In the genomic region with DNA sequence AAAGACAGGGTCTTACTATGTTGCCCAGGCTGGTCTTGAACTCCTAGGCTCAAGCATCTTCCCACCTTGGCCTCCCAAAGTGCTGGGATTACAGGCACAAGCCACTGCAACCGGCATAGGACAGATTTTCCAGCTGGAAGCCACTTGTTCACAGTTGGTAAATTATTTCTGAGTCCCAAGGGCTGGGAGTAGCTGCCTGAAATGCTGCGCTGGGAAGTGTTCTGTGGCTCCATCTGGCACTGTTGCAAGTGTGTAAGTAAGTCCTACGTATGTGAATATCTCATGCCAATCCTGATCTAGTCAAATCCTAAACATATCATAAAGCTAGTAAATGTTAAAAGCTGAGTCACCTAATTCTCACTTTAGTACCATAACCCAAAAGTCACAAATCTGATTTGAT, we compare ENCODE assay signal across 25 cellular contexts. TPM values are rescaled to one million over a fixed set of nuclear protein-coding genes. Genes with fewer than 3 reads are reported as not detected.
DNase-seq lines count a peak whose midpoint lies in the region; ATAC-seq, FAIRE-seq and TF ChIP-seq lines count a peak whose summit lies in the region.
"Had no signal": no experiment of that assay in that cellular context is flagged by ENCODE, and none has a peak within 500 bp of the region (broad histone marks: within the 10 kb centered on the region; RNA-seq: fewer than 3 reads in every experiment).

No MANE protein-coding gene starts in this region.

- peaks cover 52% of the 10 kb centered on the region for H3K36me3 ChIP-seq in IMR-90 (ENCODE audit: control insufficient read depth, insufficient read depth, low read length)
- H3K36me3 ChIP-seq in K562 (ENCODE audit: control insufficient read depth, insufficient read depth, low read length) = peaks cover 81% of the 10 kb centered on the region
- peaks cover 50 to 61% of the 10 kb centered on the region in 2 experiments for H3K36me3 ChIP-seq in trophoblast cell (ENCODE audit: control insufficient read depth in 1 of 2, insufficient read depth in 2 of 2, low read length in 2 of 2)
- peaks cover 75% of the 10 kb centered on the region for H3K36me3 ChIP-seq in suprapubic skin

- peaks cover 20% of the 10 kb centered on the region for H3K4me1 Mint-ChIP-seq in activated CD4-positive, alpha-beta memory T cell treated with anti-CD3 and anti-CD28 coated beads for 36 hours (ENCODE audit: low read depth)
- peaks cover 17% of the 10 kb centered on the region for H3K4me1 Mint-ChIP-seq in activated CD4-positive, alpha-beta memory T cell treated with anti-CD3 and anti-CD28 coated beads, Interleukin-2, amount 10 ng/mL, durations not matched to agents 7 days and 5 days

- no peak overlapping the region for H2BK120ac ChIP-seq in IMR-90 (ENCODE audit: low read depth, low read length)
- no peak overlapping the region for H2BK120ac ChIP-seq in trophoblast cell (ENCODE audit: insufficient read depth, low read length, poor library complexity)

- BruUV-seq in IMR-90 (replicated peaks; lab: Mats Ljungman, UMichigan) (no TSS peak), K562 (replicated peaks; lab: Mats Ljungman, UMichigan) (TSS peak; percentile 27)

- no peak overlapping the region for H3K18ac ChIP-seq in IMR-90 (ENCODE audit: low read depth, low read length)
- no peak overlapping the region for H3K18ac ChIP-seq in trophoblast cell (ENCODE audit: low read length)

- no peak overlapping the region for H4K12ac ChIP-seq in trophoblast cell (ENCODE audit: low read depth, low read length)

- in situ Hi-C loops in IMR-90 (cut with MboI; ENCODE audit: low sequenced_read_pairs) = no loop called here
- in situ Hi-C loops in K562 (cut with MboI) = no loop called here

- H2AFZ ChIP-seq in IMR-90 (replicated peaks; ENCODE audit: low read length, poor library complexity) (no peak overlapping the region), K562 (ENCODE audit: low read depth, low read length) (no peak overlapping the region), trophoblast cell (ENCODE audit: insufficient read depth, low read length, poor library complexity) (no peak overlapping the region)

- H3K4me3 ChIP-seq in IMR-90 (ENCODE audit: insufficient read depth, low read depth, low read length) = no peak overlapping the region
- no peak overlapping the region for H3K4me3 ChIP-seq in K562
- no peak overlapping the region for H3K4me3 ChIP-seq in trophoblast cell (ENCODE audit: low read depth, low read length)
- no peak overlapping the region for H3K4me3 ChIP-seq in suprapubic skin
- H3K4me3 ChIP-seq: BLaER1, body of pancreas, heart left ventricle, skin epidermis had no signal

- H3K79me2 ChIP-seq in K562 (ENCODE audit: control insufficient read depth, insufficient read depth, low read length) (peaks cover 61% of the 10 kb centered on the region), trophoblast cell (ENCODE audit: control insufficient read depth, insufficient read depth, low read length, poor library complexity) (peaks cover 1% of the 10 kb centered on the region)

- CTCF ChIA-PET in activated CD4-positive, alpha-beta memory T cell treated with anti-CD3 and anti-CD28 coated beads for 36 hours (lab: Charles Lee) = interaction anchor here (0.7 to 1.4 kb wide), 5 partner anchors 10 to 20 kb away, joined by 3 to 7 read pairs (median 3); no protein-coding TSS in a partner anchor
- CTCF ChIA-PET in activated CD4-positive, alpha-beta memory T cell treated with anti-CD3 and anti-CD28 coated beads, Interleukin-2, amount 10 ng/mL, durations not matched to agents 7 days and 5 days (lab: Charles Lee) = interaction anchor here (1.0 to 1.4 kb wide), 4 partner anchors 10 to 92 kb away, joined by 3 to 6 read pairs (median 4); no protein-coding TSS in a partner anchor
- CTCF ChIA-PET in IMR-90 (lab: Yijun Ruan, JAX) (interaction anchor here (0.6 kb wide), 1 partner anchor 9 kb away, joined by 3 read pairs; no protein-coding TSS in a partner anchor), K562 (lab: Yijun Ruan, JAX; ENCODE audit: low intra/inter-chr PET ratio) (no interaction called here)

- H3K4ac ChIP-seq in IMR-90 (ENCODE audit: low read depth, low read length) (no peak overlapping the region), trophoblast cell (ENCODE audit: low read depth, low read length) (peak overlapping the region; percentile 47)

- H3K4me1 ChIP-seq in IMR-90 (ENCODE audit: control insufficient read depth, insufficient read depth, low read length) (no peaks in the 10 kb centered on the region), K562 (replicated peaks in 1 of 2; ENCODE audit: control insufficient read depth in 2 of 2, insufficient read depth in 2 of 2, low read length in 2 of 2) (no peaks in the 10 kb centered on the region; a peak in 1 of 5 replicates), trophoblast cell (ENCODE audit: control insufficient read depth in 1 of 2, insufficient read depth in 2 of 2, low read length in 2 of 2) (no peaks in the 10 kb centered on the region), suprapubic skin (no peaks in the 10 kb centered on the region)
- H3K4me1 ChIP-seq: BLaER1 had no signal

- no peak overlapping the region for H3K9ac ChIP-seq in IMR-90 (ENCODE audit: low read depth, low read length)
- no peak overlapping the region for H3K9ac ChIP-seq in K562 (ENCODE audit: insufficient read depth in 1 of 2, low read depth in 2 of 2, low read length in 2 of 2)
- H3K9ac ChIP-seq in trophoblast cell (ENCODE audit: low read length) = no peak overlapping the region
- H3K9ac ChIP-seq: BLaER1 had no signal

- H3K9me3 ChIP-seq in IMR-90 (ENCODE audit: control insufficient read depth, insufficient read depth, low read length) = no peaks in the 10 kb centered on the region
- H3K9me3 ChIP-seq in K562 (replicated peaks; ENCODE audit: control insufficient read depth, insufficient read depth, low read depth, low read length) = no peaks in the 10 kb centered on the region
- no peaks in the 10 kb centered on the region for H3K9me3 ChIP-seq in trophoblast cell (ENCODE audit: insufficient read depth, low read depth, low read length)
- H3K9me3 ChIP-seq in suprapubic skin = no peaks in the 10 kb centered on the region
- H3K9me3 ChIP-seq: BLaER1, body of pancreas, heart left ventricle had no signal

- TF ChIP-seq EP300 in K562 (IDR thresholded peaks at IDR 0.05; ENCODE audit: low read length) (no peak), suprapubic skin (IDR thresholded peaks at IDR 0.05) (no peak)

- H2BK15ac ChIP-seq in IMR-90 (ENCODE audit: low read depth, low read length) = no peak overlapping the region

- H4K20me1 ChIP-seq in IMR-90 (ENCODE audit: insufficient read depth, low read length) (peaks cover 73% of the 10 kb centered on the region), K562 (replicated peaks; ENCODE audit: control insufficient read depth, insufficient read depth, low read length) (no peaks in the 10 kb centered on the region)

- no peak overlapping the region for H4K5ac ChIP-seq in IMR-90 (ENCODE audit: low read depth, low read length)

- H3K27me3 ChIP-seq in IMR-90 (ENCODE audit: control insufficient read depth, insufficient read depth, low read length) = no peaks in the 10 kb centered on the region
- no peaks in the 10 kb centered on the region for H3K27me3 ChIP-seq in K562 (ENCODE audit: control insufficient read depth in 2 of 2, insufficient read depth in 2 of 2, low read length in 2 of 2)
- H3K27me3 ChIP-seq in trophoblast cell (ENCODE audit: insufficient read depth, low read length) = no peaks in the 10 kb centered on the region
- H3K27me3 ChIP-seq in suprapubic skin = no peaks in the 10 kb centered on the region
- H3K27me3 ChIP-seq: BLaER1, body of pancreas, heart left ventricle had no signal

- H2BK20ac ChIP-seq in IMR-90 (ENCODE audit: low read depth, low read length) = no peak overlapping the region

- H3K4me2 ChIP-seq in IMR-90 (ENCODE audit: low read depth, low read length) (no peak overlapping the region), K562 (ENCODE audit: insufficient read depth, low read length) (no peak overlapping the region), trophoblast cell (ENCODE audit: low read length) (no peak overlapping the region)
- H3K4me2 ChIP-seq: BLaER1 had no signal

- 57% methylated on average over 1 of the region's 3 CpGs; no CpG with 5 or more reads in 1 of the 2 experiments for WGBS in IMR-90 (ENCODE audit: extremely low coverage in 2 of 2, insufficient read length in 1 of 2), 2 experiments
- WGBS in K562 (ENCODE audit: insufficient coverage, low coverage, missing lambda C conversion rate) = 96% methylated on average over 3 of the region's 3 CpGs
- whole genome bisulfite sequencing in trophoblast cell (ENCODE audit: extremely low coverage, insufficient coverage, insufficient read length) = no CpG with 5 or more reads among the region's 3 CpGs
- WGBS in suprapubic skin = 58% methylated on average over 3 of the region's 3 CpGs

- no peak overlapping the region for H2BK12ac ChIP-seq in trophoblast cell (ENCODE audit: low read length)

- H3K27ac Mint-ChIP-seq in activated CD4-positive, alpha-beta memory T cell treated with anti-CD3 and anti-CD28 coated beads for 36 hours = peak overlapping the region; percentile 69
- H3K27ac Mint-ChIP-seq in activated CD4-positive, alpha-beta memory T cell treated with anti-CD3 and anti-CD28 coated beads, Interleukin-2, amount 10 ng/mL, durations not matched to agents 7 days and 5 days = no peak overlapping the region
- H3K27ac Mint-ChIP-seq: activated CD8-positive, alpha-beta T cell treated with anti-CD3 and anti-CD28 coated beads, Interleukin-2, amount 10 ng/mL, durations not matched to agents 7 days and 5 days; T-helper 1 cell treated with Interleukin-12 subunit alpha and Interleukin-12 subunit beta and Interleukin-4 antibody, amounts not matched to agents 30 μg/mL and 1 μg/mL, for 36 hours had no signal

- H4K8ac ChIP-seq in IMR-90 (ENCODE audit: low read depth in 2 of 2, low read length in 2 of 2) = no peak overlapping the region
- H4K8ac ChIP-seq in trophoblast cell (ENCODE audit: low read depth, low read length) = no peak overlapping the region

- TF ChIP-seq POLR2A in IMR-90 (IDR thresholded peaks at IDR 0.05; ENCODE audit: low read depth, low read length) = no peak
- no peak for TF ChIP-seq POLR2A in K562 (conservative IDR thresholded peaks at IDR 0.05)
- no peak for TF ChIP-seq POLR2A in suprapubic skin (IDR thresholded peaks at IDR 0.05)

- no peak overlapping the region for H3K56ac ChIP-seq in IMR-90 (ENCODE audit: extremely low read depth, insufficient read depth, low read length)

- no peak overlapping the region for H2AK5ac ChIP-seq in IMR-90 (ENCODE audit: low read depth, low read length)
- no peak overlapping the region for H2AK5ac ChIP-seq in trophoblast cell (ENCODE audit: low read length)

- DNase-seq in activated CD4-positive, alpha-beta memory T cell treated with anti-CD3 and anti-CD28 coated beads for 36 hours = no peak
- no peak for DNase-seq in activated CD4-positive, alpha-beta memory T cell treated with anti-CD3 and anti-CD28 coated beads, Interleukin-2, amount 10 ng/mL, durations not matched to agents 7 days and 5 days
- no peak for DNase-seq in IMR-90
- no peak for DNase-seq in K562 (ENCODE audit: extremely low read depth in 1 of 4, low spot score in 3 of 4)
- no peak for DNase-seq in trophoblast cell
- DNase-seq in T-helper 1 cell = no peak
- no peak for DNase-seq in suprapubic skin (ENCODE audit: low spot score in 2 of 2)
- DNase-seq in DMS79 (lab: John Stamatoyannopoulos, UW) = no peak
- DNase-seq: activated CD8-positive, alpha-beta T cell treated with anti-CD3 and anti-CD28 coated beads, Interleukin-2, amount 10 ng/mL, durations not matched to agents 7 days and 5 days; body of pancreas; cortex of kidney; GDM1; heart left ventricle; MM.1S; NCI-H146; NCI-H2227 treated with DMSO at 0.1 percent for 48 hours; PC-3; SIG-M5; stimulated activated CD4-positive, alpha-beta T cell treated with anti-CD3 and anti-CD28 coated beads, Interleukin-2, amount 100 ng/mL, for 48 hours had no signal

- TF ChIP-seq CTCF in IMR-90 (conservative IDR thresholded peaks at IDR 0.05; ENCODE audit: low read depth, low read length) (no peak), K562 (IDR thresholded peaks at IDR 0.05 in 2 of 3, conservative IDR thresholded peaks at IDR 0.05 in 1 of 3; ENCODE audit: insufficient read depth in 2 of 3, low read depth in 1 of 3, low read length in 3 of 3) (no peak), suprapubic skin (IDR thresholded peaks at IDR 0.05) (no peak)

- dilution Hi-C loops in IMR-90 (cut with HindIII; ENCODE audit: low sequenced_read_pairs, unreplicated experiment) = no loop called here

- peaks cover 47% of the 10 kb centered on the region for H3K36me3 Mint-ChIP-seq in activated CD4-positive, alpha-beta memory T cell treated with anti-CD3 and anti-CD28 coated beads for 36 hours
- H3K36me3 Mint-ChIP-seq in activated CD4-positive, alpha-beta memory T cell treated with anti-CD3 and anti-CD28 coated beads, Interleukin-2, amount 10 ng/mL, durations not matched to agents 7 days and 5 days (ENCODE audit: low read depth) = peaks cover 61% of the 10 kb centered on the region

- H3K9me1 ChIP-seq in IMR-90 (ENCODE audit: insufficient read depth, low read length) (peaks cover 4% of the 10 kb centered on the region), K562 (ENCODE audit: control insufficient read depth, insufficient read depth, low read length) (no peaks in the 10 kb centered on the region)

- TF ChIP-seq RAD21 in IMR-90 (IDR thresholded peaks at IDR 0.05; ENCODE audit: low read length) (no peak), K562 (CRISPR knock-in tag; conservative IDR thresholded peaks at IDR 0.05 in 1 of 2, IDR thresholded peaks at IDR 0.05 in 1 of 2) (no peak)

- H3K79me1 ChIP-seq in IMR-90 (ENCODE audit: low read depth in 1 of 2, low read length in 2 of 2) = peaks cover 22 to 60% of the 10 kb centered on the region in 2 experiments
- no peaks in the 10 kb centered on the region for H3K79me1 ChIP-seq in trophoblast cell (ENCODE audit: low read length)

- H3K23ac ChIP-seq in IMR-90 (ENCODE audit: low read depth, low read length) = no peak overlapping the region
- no peak overlapping the region for H3K23ac ChIP-seq in trophoblast cell (ENCODE audit: low read length)

- no peaks in the 10 kb centered on the region for H3K9me3 Mint-ChIP-seq in activated CD4-positive, alpha-beta memory T cell treated with anti-CD3 and anti-CD28 coated beads for 36 hours
- no peaks in the 10 kb centered on the region for H3K9me3 Mint-ChIP-seq in activated CD4-positive, alpha-beta memory T cell treated with anti-CD3 and anti-CD28 coated beads, Interleukin-2, amount 10 ng/mL, durations not matched to agents 7 days and 5 days
- H3K9me3 Mint-ChIP-seq: T-helper 1 cell treated with Interleukin-12 subunit alpha and Interleukin-12 subunit beta and Interleukin-4 antibody, amounts not matched to agents 30 μg/mL and 1 μg/mL, for 36 hours had no signal

- H3K27me3 Mint-ChIP-seq in activated CD4-positive, alpha-beta memory T cell treated with anti-CD3 and anti-CD28 coated beads for 36 hours = no peaks in the 10 kb centered on the region
- no peaks in the 10 kb centered on the region for H3K27me3 Mint-ChIP-seq in activated CD4-positive, alpha-beta memory T cell treated with anti-CD3 and anti-CD28 coated beads, Interleukin-2, amount 10 ng/mL, durations not matched to agents 7 days and 5 days

- H2BK5ac ChIP-seq in IMR-90 (ENCODE audit: low read depth, low read length, poor library complexity, severe bottlenecking) = no peak overlapping the region
- H2BK5ac ChIP-seq in trophoblast cell (ENCODE audit: low read depth, low read length, poor library complexity) = no peak overlapping the region

- intact Hi-C loops in activated CD4-positive, alpha-beta memory T cell treated with anti-CD3 and anti-CD28 coated beads for 36 hours (cut with micrococcal nuclease) = no loop called here
- intact Hi-C loops in IMR-90 (cut with micrococcal nuclease) (no loop called here), K562 (cut with micrococcal nuclease) (no loop called here)

- POLR2A ChIA-PET in activated CD4-positive, alpha-beta memory T cell treated with anti-CD3 and anti-CD28 coated beads for 36 hours (lab: Charles Lee) = interaction anchor here (0.6 kb wide), 2 partner anchors 15 to 152 kb away, joined by 3 read pairs; no protein-coding TSS in a partner anchor
- POLR2A ChIA-PET in activated CD4-positive, alpha-beta memory T cell treated with anti-CD3 and anti-CD28 coated beads, Interleukin-2, amount 10 ng/mL, durations not matched to agents 7 days and 5 days (lab: Charles Lee) = interaction anchor here (1.0 kb wide), 1 partner anchor 25 kb away, joined by 3 read pairs; no protein-coding TSS in a partner anchor
- POLR2A ChIA-PET in IMR-90 (lab: Charles Lee; ENCODE audit: unreplicated experiment) = no interaction called here
- POLR2A ChIA-PET in K562 (lab: Yijun Ruan, JAX) = interaction anchor here (0.8 to 1.3 kb wide), 2 partner anchors 22 to 165 kb away, joined by 3 read pairs; no protein-coding TSS in a partner anchor

- ATAC-seq in IMR-90 (ENCODE audit: low read depth) (peak; percentile 19; the same call in 1 of the 2 replicates), K562 (no peak)
- ATAC-seq: activated CD8-positive, alpha-beta T cell treated with anti-CD3 and anti-CD28 coated beads, Interleukin-2, amount 10 ng/mL, durations not matched to agents 7 days and 5 days; body of pancreas; heart left ventricle; left lobe of liver; PC-3 had no signal

- no peak overlapping the region for H3K14ac ChIP-seq in IMR-90 (replicated peaks; ENCODE audit: low read depth, low read length)
- H3K14ac ChIP-seq in trophoblast cell (ENCODE audit: low read length) = no peak overlapping the region

- no peak overlapping the region for H2AK9ac ChIP-seq in IMR-90 (replicated peaks; ENCODE audit: low read depth, low read length, poor library complexity)

- no peak overlapping the region for H3K4me3 Mint-ChIP-seq in activated CD4-positive, alpha-beta memory T cell treated with anti-CD3 and anti-CD28 coated beads for 36 hours
- no peak overlapping the region for H3K4me3 Mint-ChIP-seq in activated CD4-positive, alpha-beta memory T cell treated with anti-CD3 and anti-CD28 coated beads, Interleukin-2, amount 10 ng/mL, durations not matched to agents 7 days and 5 days
- H3K4me3 Mint-ChIP-seq: activated CD8-positive, alpha-beta T cell treated with anti-CD3 and anti-CD28 coated beads, Interleukin-2, amount 10 ng/mL, durations not matched to agents 7 days and 5 days; T-helper 1 cell treated with Interleukin-12 subunit alpha and Interleukin-12 subunit beta and Interleukin-4 antibody, amounts not matched to agents 30 μg/mL and 1 μg/mL, for 36 hours had no signal

- H3K27ac ChIP-seq in IMR-90 (ENCODE audit: insufficient read depth, low read length) = no peak overlapping the region
- no peak overlapping the region for H3K27ac ChIP-seq in K562 (ENCODE audit: extremely low read depth, low read depth, low read length)
- no peak overlapping the region for H3K27ac ChIP-seq in trophoblast cell (ENCODE audit: low read depth, low read length)
- no peak overlapping the region for H3K27ac ChIP-seq in suprapubic skin
- H3K27ac ChIP-seq: BLaER1, body of pancreas, heart left ventricle, skin epidermis had no signal

- H4K91ac ChIP-seq in IMR-90 (ENCODE audit: insufficient read depth, low read depth, low read length) = no peak overlapping the region
- no peak overlapping the region for H4K91ac ChIP-seq in trophoblast cell (ENCODE audit: low read depth, low read length)

- FAIRE-seq in K562 (lab: Jason Lieb, UNC) = no peak
- FAIRE-seq: A204.1, endometrium had no signal

RNA-seq across cellular contexts. Expression of gene YWHAE, which starts 48.1 kb away (rescaled TPM):
- 100 to 1,000 TPM; 505 to 509 TPM for total RNA-seq in activated CD4-positive, alpha-beta memory T cell treated with anti-CD3 and anti-CD28 coated beads for 36 hours
- total RNA-seq in activated CD4-positive, alpha-beta memory T cell treated with anti-CD3 and anti-CD28 coated beads, Interleukin-2, amount 10 ng/mL, durations not matched to agents 7 days and 5 days = 100 to 1,000 TPM; 352 to 374 TPM
- total RNA-seq in IMR-90 (2012; rRNA removed) (358 and 964 TPM in 2 replicates), K562 (2014; rRNA removed) (234 and 310 TPM in 2 replicates), K562 (2014; rRNA removed; fragmentation: Illumina TruSeq; extraction: Trizol) (184 and 193 TPM in 2 replicates), K562 (2015; rRNA removed; fragmentation: Illumina TruSeq; extraction: Trizol) (224 TPM in 2 replicates), K562 (2021) (466 and 488 TPM in 2 replicates), suprapubic skin (100 to 1,000 TPM; 467 to 572 (median 520) TPM)
- polyA plus RNA-seq in IMR-90 (2012; rRNA removed) (774 and 817 TPM in 2 replicates), K562 (2011; rRNA removed) (480 and 622 TPM in 2 replicates), K562 (2014; fragmentation: Illumina TruSeq; extraction: Trizol) (402 and 448 TPM in 2 replicates), K562 (2014; fragmentation: Nextera tagmentation; extraction: Ambion mirVana) (100 to 1,000 TPM; 323 to 513 TPM), K562 (2014; rRNA removed) (576 and 727 TPM in 2 replicates)
- polyA plus RNA-seq in IMR-90 (2012; cell fraction: cytosol; rRNA removed) = 140 and 369 TPM in 2 replicates
- polyA plus RNA-seq in IMR-90 (2012; cell fraction: nucleus; rRNA removed; ENCODE audit: low replicate concordance) = 42.1 and 246 TPM in 2 replicates
- 89.4 and 152 TPM in 2 replicates for total RNA-seq in K562 (2011; cell fraction: chromatin; rRNA removed; ENCODE audit: low replicate concordance)
- total RNA-seq in K562 (2011; cell fraction: nucleolus; rRNA removed) = 61.4 and 88.2 TPM in 2 replicates
- 127 and 150 TPM in 2 replicates for total RNA-seq in K562 (2011; cell fraction: nucleoplasm; rRNA removed)
- polyA plus RNA-seq in K562 (2011; cell fraction: cytosol; rRNA removed) = 198 and 388 TPM in 2 replicates
- 77.5 and 131 TPM in 2 replicates for polyA plus RNA-seq in K562 (2011; cell fraction: nucleus; rRNA removed)
- polyA plus RNA-seq in K562 (2012) = 300 and 685 TPM in 2 replicates
- 684 and 865 TPM in 2 replicates for polyA minus RNA-seq in K562 (2011; rRNA and poly(A)+ RNA removed)
- 251 and 367 TPM in 2 replicates for polyA minus RNA-seq in K562 (2011; cell fraction: cytosol; rRNA and poly(A)+ RNA removed)
- polyA minus RNA-seq in K562 (2011; cell fraction: nucleus; rRNA and poly(A)+ RNA removed) = 34.3 and 69.4 TPM in 2 replicates
- 619 and 645 TPM in 2 replicates for polyA plus RNA-seq in trophoblast cell (2013)
